Comparison of ENCODE assay signal across 24 cellular contexts in the genomic region with DNA sequence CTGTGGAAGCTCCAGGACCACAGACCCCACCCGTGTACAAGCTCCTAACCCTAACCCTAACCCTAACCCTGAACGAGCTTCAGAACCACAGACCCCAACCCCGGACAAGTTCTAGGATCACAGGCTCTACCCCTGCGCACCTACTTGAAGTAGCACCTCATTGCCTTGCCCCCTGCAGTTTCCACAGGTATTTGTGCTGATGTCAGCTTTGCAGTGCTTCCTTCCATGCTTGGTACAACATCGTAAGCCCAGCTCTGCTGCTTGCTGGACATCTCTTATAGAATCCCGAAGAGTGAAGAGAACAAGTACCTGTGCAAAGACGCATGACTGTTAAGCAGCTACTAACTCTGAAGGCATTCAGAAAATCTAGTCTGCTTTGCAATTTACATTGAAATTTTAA. TPM values are rescaled to one million over a fixed set of nuclear protein-coding genes. Genes with fewer than 3 reads are reported as not detected.
DNase-seq lines count a peak whose midpoint lies in the region; ATAC-seq, FAIRE-seq and TF ChIP-seq lines count a peak whose summit lies in the region.
"Had no signal": no experiment of that assay in that cellular context is flagged by ENCODE, and none has a peak within 500 bp of the region (broad histone marks: within the 10 kb centered on the region; RNA-seq: fewer than 3 reads in every experiment).

No MANE protein-coding gene starts in this region.

- no peak overlapping the region for H2BK5ac ChIP-seq in IMR-90 (ENCODE audit: low read depth, low read length, poor library complexity, severe bottlenecking)

- peak; percentile 15 for FAIRE-seq in endothelial cell of umbilical vein (lab: Jason Lieb, UNC)
- FAIRE-seq: GM12878, GM19239 had no signal

- H3K56ac ChIP-seq in IMR-90 (ENCODE audit: extremely low read depth, insufficient read depth, low read length), result no peak overlapping the region

- no peak for ATAC-seq in IMR-90 (ENCODE audit: low read depth)
- ATAC-seq: GM12878 had no signal

- no peak overlapping the region for H2BK120ac ChIP-seq in IMR-90 (ENCODE audit: low read depth, low read length)

- H3K27me3 ChIP-seq in IMR-90 (ENCODE audit: control insufficient read depth, insufficient read depth, low read length) (peaks cover 1% of the 10 kb centered on the region; the same call in 1 of the 2 replicates), endothelial cell of umbilical vein (ENCODE audit: control insufficient read depth in 2 of 2, insufficient read depth in 2 of 2, low read length in 2 of 2) (no peaks in the 10 kb centered on the region), prostate gland (replicated peaks; ENCODE audit: insufficient read depth) (no peaks in the 10 kb centered on the region)

- no peak overlapping the region for H4K5ac ChIP-seq in IMR-90 (ENCODE audit: low read depth, low read length)

- no peak overlapping the region for H2AK5ac ChIP-seq in IMR-90 (ENCODE audit: low read depth, low read length)

- BruUV-seq in IMR-90 (replicated peaks; lab: Mats Ljungman, UMichigan) (no TSS peak), endothelial cell of umbilical vein (replicated peaks; lab: Mats Ljungman, UMichigan) (no TSS peak)

- H3K79me1 ChIP-seq in IMR-90 (ENCODE audit: low read depth in 1 of 2, low read length in 2 of 2), result no peaks in the 10 kb centered on the region

- H2AK9ac ChIP-seq in IMR-90 (replicated peaks; ENCODE audit: low read depth, low read length, poor library complexity), result no peak overlapping the region

- CTCF ChIA-PET in IMR-90 (lab: Yijun Ruan, JAX), result no interaction called here
- CTCF ChIA-PET in endothelial cell of umbilical vein (lab: Charles Lee), result interaction anchor here (2.5 kb wide), 1 partner anchor 9 kb away, joined by 8 read pairs; no protein-coding TSS in a partner anchor

- TF ChIP-seq POLR2A in IMR-90 (IDR thresholded peaks at IDR 0.05; ENCODE audit: low read depth, low read length) (no peak), endothelial cell of umbilical vein (IDR thresholded peaks at IDR 0.05; ENCODE audit: low read depth, low read length) (no peak), prostate gland (IDR thresholded peaks at IDR 0.05) (no peak)

- no peak overlapping the region for H3K18ac ChIP-seq in IMR-90 (ENCODE audit: low read depth, low read length)

- H3K27ac ChIP-seq in IMR-90 (ENCODE audit: insufficient read depth, low read length) (no peak overlapping the region), endothelial cell of umbilical vein (ENCODE audit: insufficient read depth, low read depth, low read length) (no peak overlapping the region), prostate gland (no peak overlapping the region)
- H3K27ac ChIP-seq: GM23248 had no signal

- in situ Hi-C loops in IMR-90 (cut with MboI; ENCODE audit: low sequenced_read_pairs), result no loop called here

- no peak for TF ChIP-seq RAD21 in IMR-90 (IDR thresholded peaks at IDR 0.05; ENCODE audit: low read length)

- H4K8ac ChIP-seq in IMR-90 (ENCODE audit: low read depth in 2 of 2, low read length in 2 of 2), result no peak overlapping the region

- H3K9me1 ChIP-seq in IMR-90 (ENCODE audit: insufficient read depth, low read length), result 0 out of 2 replicates have a peak, but pooled peaks cover 3% of the 10 kb centered on the region
- H3K9me1 ChIP-seq in endothelial cell of umbilical vein (replicated peaks; ENCODE audit: control insufficient read depth, extremely low read depth, insufficient read depth, low read length), result no peaks in the 10 kb centered on the region

- no peak overlapping the region for H3K14ac ChIP-seq in IMR-90 (replicated peaks; ENCODE audit: low read depth, low read length)

- no peak overlapping the region for H3K4me2 ChIP-seq in IMR-90 (ENCODE audit: low read depth, low read length)
- H3K4me2 ChIP-seq in endothelial cell of umbilical vein (ENCODE audit: insufficient read depth, low read length), result no peak overlapping the region

- POLR2A ChIA-PET in IMR-90 (lab: Charles Lee; ENCODE audit: unreplicated experiment), result no interaction called here
- POLR2A ChIA-PET in endothelial cell of umbilical vein (lab: Charles Lee), result no interaction called here

- H2BK20ac ChIP-seq in IMR-90 (ENCODE audit: low read depth, low read length), result no peak overlapping the region

- intact Hi-C loops in IMR-90 (cut with micrococcal nuclease) (no loop called here), endothelial cell of umbilical vein (cut with micrococcal nuclease) (no loop called here), prostate gland (cut with DNase I) (no loop called here)

- H3K4ac ChIP-seq in IMR-90 (ENCODE audit: low read depth, low read length), result no peak overlapping the region

- H3K36me3 ChIP-seq in IMR-90 (ENCODE audit: control insufficient read depth, insufficient read depth, low read length) (no peaks in the 10 kb centered on the region), endothelial cell of umbilical vein (ENCODE audit: control insufficient read depth in 2 of 2, extremely low read depth in 1 of 2, insufficient read depth in 2 of 2, low read length in 2 of 2) (no peaks in the 10 kb centered on the region), prostate gland (no peaks in the 10 kb centered on the region)
- H3K36me3 ChIP-seq: BE2C had no signal

- peak; percentile 39 for DNase-seq in activated effector memory CD4-positive, alpha-beta T cell treated with anti-CD3 and anti-CD28 coated beads, Interleukin-2, amount 50 U/mL, for 16 hours
- no peak for DNase-seq in activated effector memory CD4-positive, alpha-beta T cell treated with Interleukin-2 at 50 U/mL for 16 hours
- no peak for DNase-seq in IMR-90
- no peak for DNase-seq in endothelial cell of umbilical vein (ENCODE audit: low read depth, low spot score)
- no peak for DNase-seq in prostate gland (ENCODE audit: low spot score)
- DNase-seq in foreskin fibroblast, result no peak
- DNase-seq: ACHN; BE2C; C1 segment of cervical spinal cord; CD4-positive, CD25-positive, alpha-beta regulatory T cell; CD8-positive, alpha-beta memory T cell; COR-L47; DMS 273 treated with DMSO at 0.1 percent for 48 hours; DMS53; DND-41; EL; GM23248; HCEC 1CT had no signal

- dilution Hi-C loops in IMR-90 (cut with HindIII; ENCODE audit: low sequenced_read_pairs, unreplicated experiment), result no loop called here
- dilution Hi-C loops in endothelial cell of umbilical vein (cut with MboI; ENCODE audit: extremely low pct_ligation_motif_present, low sequenced_read_pairs), result no loop called here

- H3K23ac ChIP-seq in IMR-90 (ENCODE audit: low read depth, low read length), result no peak overlapping the region

- H4K91ac ChIP-seq in IMR-90 (ENCODE audit: insufficient read depth, low read depth, low read length), result no peak overlapping the region

- no peak overlapping the region for H3K4me3 ChIP-seq in IMR-90 (ENCODE audit: insufficient read depth, low read depth, low read length)
- no peak overlapping the region for H3K4me3 ChIP-seq in endothelial cell of umbilical vein (replicated peaks in 1 of 3; ENCODE audit: insufficient read depth in 1 of 3, low read depth in 1 of 3, low read length in 3 of 3)
- H3K4me3 ChIP-seq in prostate gland, result no peak overlapping the region
- H3K4me3 ChIP-seq in foreskin fibroblast (ENCODE audit: low read depth in 1 of 2, low read length in 2 of 2), result no peak overlapping the region
- H3K4me3 ChIP-seq: GM12878, GM23248 had no signal

- 87% methylated on average over 6 of the region's 7 CpGs; no CpG with 5 or more reads in 1 of the 2 experiments for WGBS in IMR-90 (ENCODE audit: extremely low coverage in 2 of 2, insufficient read length in 1 of 2), 2 experiments
- WGBS in prostate gland, result 80% methylated on average over 7 of the region's 7 CpGs

- no peaks in the 10 kb centered on the region for H3K79me2 ChIP-seq in endothelial cell of umbilical vein (ENCODE audit: control insufficient read depth, insufficient read depth, low read length)

- no peak overlapping the region for H3K9ac ChIP-seq in IMR-90 (ENCODE audit: low read depth, low read length)
- no peak overlapping the region for H3K9ac ChIP-seq in endothelial cell of umbilical vein (replicated peaks; ENCODE audit: extremely low read depth, insufficient read depth, low read length)
- H3K9ac ChIP-seq: GM23248 had no signal

- no peak overlapping the region for H2BK15ac ChIP-seq in IMR-90 (ENCODE audit: low read depth, low read length)

- H2AFZ ChIP-seq in IMR-90 (replicated peaks; ENCODE audit: low read length, poor library complexity) (no peak overlapping the region), endothelial cell of umbilical vein (ENCODE audit: low read depth, low read length) (no peak overlapping the region)
- H2AFZ ChIP-seq: GM23248 had no signal

- 0 out of 2 replicates have a peak, but pooled peaks cover 3% of the 10 kb centered on the region for H3K4me1 ChIP-seq in IMR-90 (ENCODE audit: control insufficient read depth, insufficient read depth, low read length)
- peaks cover 14% of the 10 kb centered on the region for H3K4me1 ChIP-seq in endothelial cell of umbilical vein (ENCODE audit: control insufficient read depth, extremely low read depth, insufficient read depth, low read length)
- H3K4me1 ChIP-seq in prostate gland (replicated peaks), result no peaks in the 10 kb centered on the region
- H3K4me1 ChIP-seq: BE2C had no signal

- H3K9me3 ChIP-seq in IMR-90 (ENCODE audit: control insufficient read depth, insufficient read depth, low read length) (no peaks in the 10 kb centered on the region), endothelial cell of umbilical vein (replicated peaks; ENCODE audit: control insufficient read depth, insufficient read depth, low read length) (no peaks in the 10 kb centered on the region), prostate gland (no peaks in the 10 kb centered on the region)
- H3K9me3 ChIP-seq: BE2C had no signal

- H4K20me1 ChIP-seq in IMR-90 (ENCODE audit: insufficient read depth, low read length), result no peaks in the 10 kb centered on the region
- H4K20me1 ChIP-seq in endothelial cell of umbilical vein (replicated peaks; ENCODE audit: control insufficient read depth, extremely low read depth, insufficient read depth, low read length), result no peaks in the 10 kb centered on the region

- TF ChIP-seq CTCF in IMR-90 (conservative IDR thresholded peaks at IDR 0.05; ENCODE audit: low read depth, low read length) (no peak), endothelial cell of umbilical vein (IDR thresholded peaks at IDR 0.05; ENCODE audit: extremely low read depth in 1 of 2, insufficient read depth in 1 of 2, low read depth in 1 of 2, low read length in 2 of 2) (no peak), prostate gland (IDR thresholded peaks at IDR 0.05) (no peak), foreskin fibroblast (IDR thresholded peaks at IDR 0.05; ENCODE audit: low read depth, low read length) (no peak)

RNA-seq across cellular contexts. Expression of a gene that starts 20.7 kb away (rescaled TPM):
- total RNA-seq in IMR-90 (2012; rRNA removed) (41.6 and 52.8 TPM in 2 replicates), endothelial cell of umbilical vein (77.1 and 83.3 TPM in 2 replicates), prostate gland (10 to 100 TPM; 37.7 to 75.0 TPM)
- polyA plus RNA-seq in IMR-90 (2012; rRNA removed) (56.2 and 66.6 TPM in 2 replicates), endothelial cell of umbilical vein (39.2 and 41.6 TPM in 2 replicates)
- 21.1 and 24.5 TPM in 2 replicates for polyA plus RNA-seq in IMR-90 (2012; cell fraction: cytosol; rRNA removed)
- polyA plus RNA-seq in IMR-90 (2012; cell fraction: nucleus; rRNA removed; ENCODE audit: low replicate concordance), result 32.5 and 200 TPM in 2 replicates
- polyA plus RNA-seq in endothelial cell of umbilical vein (2011; cell fraction: cytosol; rRNA removed), result 41.9 and 47.2 TPM in 2 replicates
- polyA plus RNA-seq in endothelial cell of umbilical vein (2011; cell fraction: nucleus; rRNA removed), result 164 and 183 TPM in 2 replicates
- 69.9 and 74.9 TPM in 2 replicates for polyA plus RNA-seq in endothelial cell of umbilical vein (2012)
- polyA minus RNA-seq in endothelial cell of umbilical vein, result 60.6 and 68.8 TPM in 2 replicates
- 20.4 TPM for polyA minus RNA-seq in endothelial cell of umbilical vein (2011; cell fraction: cytosol; rRNA and poly(A)+ RNA removed)
- polyA minus RNA-seq in endothelial cell of umbilical vein (2011; cell fraction: nucleus; rRNA and poly(A)+ RNA removed), result 72.4 and 106 TPM in 2 replicates

RNA-seq across cellular contexts. Expression of a gene that starts 34.9 kb away (rescaled TPM):
- total RNA-seq in IMR-90 (2012; rRNA removed) (not detected in 2 replicates), endothelial cell of umbilical vein (not detected in 2 replicates), prostate gland (under 1 TPM in 1 of 2 donors, not detected in 1; 0.62 TPM)
- polyA plus RNA-seq in IMR-90 (2012; rRNA removed) (not detected in 2 replicates), endothelial cell of umbilical vein (0.13 TPM in 1 of 2 replicates, not detected in the other)
- polyA plus RNA-seq in IMR-90 (2012; cell fraction: cytosol; rRNA removed), result not detected in 2 replicates
- polyA plus RNA-seq in IMR-90 (2012; cell fraction: nucleus; rRNA removed; ENCODE audit: low replicate concordance), result not detected in 2 replicates
- polyA plus RNA-seq in endothelial cell of umbilical vein (2011; cell fraction: cytosol; rRNA removed), result not detected in 2 replicates
- not detected in 2 replicates for polyA plus RNA-seq in endothelial cell of umbilical vein (2011; cell fraction: nucleus; rRNA removed)
- not detected in 2 replicates for polyA plus RNA-seq in endothelial cell of umbilical vein (2012)
- not detected in 2 replicates for polyA minus RNA-seq in endothelial cell of umbilical vein
- not detected for polyA minus RNA-seq in endothelial cell of umbilical vein (2011; cell fraction: cytosol; rRNA and poly(A)+ RNA removed)
- not detected in 2 replicates for polyA minus RNA-seq in endothelial cell of umbilical vein (2011; cell fraction: nucleus; rRNA and poly(A)+ RNA removed)
- total RNA-seq: A172; CD4-positive, CD25-positive, alpha-beta regulatory T cell; CD8-positive, alpha-beta memory T cell; G401; GM12878; GM23248; H4; HT-29 had no signal
- polyA plus RNA-seq: GM12878, GM23248 had no signal
